10 cellular contexts compared by ENCODE assay signal in the genomic region with DNA sequence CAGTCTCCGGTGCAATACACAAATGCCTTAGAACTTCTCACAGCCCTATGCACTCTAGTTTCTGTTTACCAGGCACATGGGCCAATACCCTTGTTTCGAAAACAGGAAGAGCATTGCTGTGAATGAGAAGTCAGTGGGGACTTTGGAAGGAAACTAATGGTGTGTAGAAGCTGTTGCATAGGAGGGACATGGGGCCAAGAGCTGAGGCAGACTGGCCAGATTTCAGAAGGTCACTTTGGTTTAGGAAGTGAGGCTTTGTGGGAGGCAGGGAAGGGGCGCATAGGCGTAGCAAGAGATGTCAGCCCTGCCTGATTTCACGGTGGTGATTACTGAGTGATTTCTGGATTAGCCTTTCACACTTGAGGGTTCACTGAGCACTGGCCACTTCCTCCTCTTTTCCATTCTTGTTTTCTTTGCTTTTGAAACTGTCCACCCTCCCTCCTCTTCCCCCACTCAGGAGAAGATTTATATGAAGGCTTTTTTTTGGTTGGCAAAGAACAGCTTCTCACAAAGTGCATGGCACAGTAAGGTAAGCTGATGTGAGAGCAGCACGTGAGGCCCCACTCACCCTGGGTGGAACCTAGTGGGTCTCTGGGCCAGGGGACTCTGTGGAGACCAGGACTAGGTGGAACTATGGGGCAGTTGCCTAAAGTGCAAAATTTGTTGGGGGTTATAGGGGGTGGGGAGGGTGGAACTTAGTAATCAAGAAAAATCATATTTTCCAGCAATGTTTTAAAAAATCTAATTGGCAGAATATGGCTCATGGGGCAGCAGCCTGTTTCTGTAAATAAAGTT. TPM values are rescaled to one million over a fixed set of nuclear protein-coding genes. Genes with fewer than 3 reads are reported as not detected.
DNase-seq lines count a peak whose midpoint lies in the region; ATAC-seq and TF ChIP-seq lines count a peak whose summit lies in the region.
"Had no signal": no experiment of that assay in that cellular context is flagged by ENCODE, and none has a peak within 500 bp of the region (broad histone marks: within the 10 kb centered on the region; RNA-seq: fewer than 3 reads in every experiment).

No MANE protein-coding gene starts in this region.

- in situ Hi-C loops in GM23248 (cut with MboI) = no loop called here

- H3K9me3 ChIP-seq in adrenal gland (replicated peaks in 1 of 3) = no peaks in the 10 kb centered on the region
- H3K9me3 ChIP-seq in GM23248 (ENCODE audit: low read depth) = no peaks in the 10 kb centered on the region
- H3K9me3 ChIP-seq: SJSA1 had no signal

- H3K9me2 ChIP-seq in GM23248 (ENCODE audit: insufficient read depth) = no peaks in the 10 kb centered on the region

- no peaks in the 10 kb centered on the region for H3K36me3 Mint-ChIP-seq in activated CD8-positive, alpha-beta memory T cell treated with anti-CD3 and anti-CD28 coated beads, Interleukin-2, amount 10 ng/mL, durations not matched to agents 7 days and 5 days

- H3K4me3 ChIP-seq in adrenal gland (no peak overlapping the region), GM23248 (no peak overlapping the region)
- H3K4me3 ChIP-seq: SJSA1 had no signal

- no peak overlapping the region for H3K4me2 ChIP-seq in GM23248 (ENCODE audit: unreplicated experiment)

- H3K9me3 Mint-ChIP-seq in activated CD8-positive, alpha-beta memory T cell treated with anti-CD3 and anti-CD28 coated beads, Interleukin-2, amount 10 ng/mL, durations not matched to agents 7 days and 5 days (ENCODE audit: low read depth) = no peaks in the 10 kb centered on the region

- peaks cover 15% of the 10 kb centered on the region for H3K4me1 Mint-ChIP-seq in activated CD8-positive, alpha-beta memory T cell treated with anti-CD3 and anti-CD28 coated beads, Interleukin-2, amount 10 ng/mL, durations not matched to agents 7 days and 5 days

- H3K27me3 ChIP-seq in adrenal gland = no peaks in the 10 kb centered on the region
- H3K27me3 ChIP-seq in GM23248 (replicated peaks; ENCODE audit: insufficient read depth) = no peaks in the 10 kb centered on the region
- H3K27me3 ChIP-seq: SJSA1 had no signal

- no peaks in the 10 kb centered on the region for H3K79me2 ChIP-seq in GM23248 (ENCODE audit: insufficient read depth)

- peak; percentile 78 for ATAC-seq in activated CD8-positive, alpha-beta memory T cell treated with anti-CD3 and anti-CD28 coated beads, Interleukin-2, amount 10 ng/mL, durations not matched to agents 7 days and 5 days
- ATAC-seq in HG03196 (IDR thresholded peaks at IDR 0.05; ENCODE audit: unreplicated experiment) = peak; percentile 85

- no peak for TF ChIP-seq POLR2A in adrenal gland (IDR thresholded peaks at IDR 0.05)

- WGBS in adrenal gland, 4 donors = 52 to 70% (median 60%) methylated on average over 6 of the region's 6 CpGs
- 32 to 45% methylated on average over 6 of the region's 6 CpGs for WGBS in GM23248 (ENCODE audit: low coverage in 1 of 2, low lambda C conversion rate in 2 of 2, missing lambda C conversion rate in 2 of 2), 2 experiments

- no peak overlapping the region for H3K4me3 Mint-ChIP-seq in activated CD8-positive, alpha-beta memory T cell treated with anti-CD3 and anti-CD28 coated beads, Interleukin-2, amount 10 ng/mL, durations not matched to agents 7 days and 5 days

- no peak overlapping the region for H2AFZ ChIP-seq in GM23248

- CTCF ChIA-PET in activated CD8-positive, alpha-beta memory T cell treated with anti-CD3 and anti-CD28 coated beads, Interleukin-2, amount 10 ng/mL, durations not matched to agents 7 days and 5 days (lab: Charles Lee) = interaction anchor here (1.0 kb wide), 1 partner anchor 13 kb away, joined by 3 read pairs; no protein-coding TSS in a partner anchor

- DNase-seq in activated CD8-positive, alpha-beta memory T cell treated with anti-CD3 and anti-CD28 coated beads, Interleukin-2, amount 10 ng/mL, durations not matched to agents 7 days and 5 days = no peak
- no peak for DNase-seq in activated CD8-positive, alpha-beta memory T cell treated with anti-CD3 and anti-CD28 coated beads, Interleukin-2, amount 50 U/mL, for 48 hours
- DNase-seq in adrenal gland (peak in 2 of 7 donors; percentile 32 to 46), renal cortical epithelial cell (ENCODE audit: low read depth) (peak; percentile 98), RKO (ENCODE audit: low spot score) (no peak), GM23248 (no peak)
- DNase-seq in activated CD4-positive, alpha-beta T cell treated with anti-CD3 and anti-CD28 coated beads, Interleukin-2, amount 50 U/mL, for 48 hours = no peak

- H4K20me1 ChIP-seq in GM23248 (ENCODE audit: insufficient read depth) = no peaks in the 10 kb centered on the region

- H3K27ac ChIP-seq in adrenal gland = peak overlapping the region in 4 of 5 donors; percentile 10 to 54 (median 38)
- H3K27ac ChIP-seq in GM23248 = no peak overlapping the region
- H3K27ac ChIP-seq: SJSA1 had no signal

- peaks cover 15% of the 10 kb centered on the region for H3K27me3 Mint-ChIP-seq in activated CD8-positive, alpha-beta memory T cell treated with anti-CD3 and anti-CD28 coated beads, Interleukin-2, amount 10 ng/mL, durations not matched to agents 7 days and 5 days

- H3K4me1 ChIP-seq in adrenal gland (replicated peaks in 1 of 2) (no peaks in the 10 kb centered on the region), GM23248 (ENCODE audit: insufficient read depth) (no peaks in the 10 kb centered on the region)
- H3K4me1 ChIP-seq: SJSA1 had no signal

- peak overlapping the region; percentile 69 for H3K27ac Mint-ChIP-seq in activated CD8-positive, alpha-beta memory T cell treated with anti-CD3 and anti-CD28 coated beads, Interleukin-2, amount 10 ng/mL, durations not matched to agents 7 days and 5 days

- no peak overlapping the region for H3K9ac ChIP-seq in GM23248

- H3F3A ChIP-seq in GM23248 (ENCODE audit: insufficient read depth) = no peaks in the 10 kb centered on the region

- TF ChIP-seq CTCF in adrenal gland (IDR thresholded peaks at IDR 0.05) = no peak

- intact Hi-C loops in adrenal gland (cut with DNase I) = no loop called here

- H3K36me3 ChIP-seq in adrenal gland (replicated peaks in 1 of 2) = no peaks in the 10 kb centered on the region
- H3K36me3 ChIP-seq in GM23248 (ENCODE audit: low read depth) = no peaks in the 10 kb centered on the region
- H3K36me3 ChIP-seq: SJSA1 had no signal

RNA-seq across cellular contexts. Expression of gene TMEM252, which starts 6.1 kb away (rescaled TPM):
- not detected for total RNA-seq in activated CD8-positive, alpha-beta memory T cell treated with anti-CD3 and anti-CD28 coated beads, Interleukin-2, amount 10 ng/mL, durations not matched to agents 7 days and 5 days
- total RNA-seq in adrenal gland (not detected), renal cortical epithelial cell (0.20 TPM in 1 of 2 replicates, not detected in the other)
- polyA plus RNA-seq in adrenal gland (not detected), GM23248 (2016; fragmentation: Nextera tagmentation; extraction: Ambion mirVana) (not detected in 2 replicates)
- not detected in 2 replicates for total RNA-seq in GM23248 (2014; rRNA removed; shearing (Covaris generic))
- total RNA-seq: SJSA1 had no signal
- polyA plus RNA-seq: AG04450 had no signal
